ENCODE assay signal across 32 cellular contexts in genomic region chr2:6222296-6222695, GRCh38.
"Had no signal": no experiment of that assay in that cellular context is flagged by ENCODE, and none has a peak within 500 bp of the region (broad histone marks: within the 10 kb centered on the region; RNA-seq: fewer than 3 reads in every experiment).

No MANE protein-coding gene starts in this region.

- FAIRE-seq: astrocyte, bronchial epithelial cell had no signal

- H3K9me3 Mint-ChIP-seq: activated B cell treated with CpG ODN at 0.5 μM for 24 hours; activated CD8-positive, alpha-beta T cell treated with anti-CD3 and anti-CD28 coated beads for 36 hours had no signal

- H3K4me1 Mint-ChIP-seq: activated T-helper 17 cell treated with anti-CD3 and anti-CD28 coated beads, Interleukin-2, amount 50 U/mL, for 72 hours; central memory CD8-positive, alpha-beta T cell had no signal

- H3K27me3 ChIP-seq: brain microvascular endothelial cell, esophagus squamous epithelium had no signal

- H3K27ac ChIP-seq: brain microvascular endothelial cell, coronary artery, esophagus squamous epithelium, WERI-Rb-1 had no signal

- H3K4me3 ChIP-seq: coronary artery, esophagus squamous epithelium had no signal

- H3K27me3 Mint-ChIP-seq: activated B cell treated with CpG ODN at 0.5 μM for 24 hours; activated CD8-positive, alpha-beta T cell treated with anti-CD3 and anti-CD28 coated beads for 36 hours; activated T-helper 17 cell treated with anti-CD3 and anti-CD28 coated beads, Interleukin-2, amount 50 U/mL, for 72 hours; central memory CD8-positive, alpha-beta T cell; effector memory CD8-positive, alpha-beta T cell had no signal

- H3K36me3 Mint-ChIP-seq: activated naive CD8-positive, alpha-beta T cell had no signal

- DNase-seq: activated B cell treated with CpG ODN at 0.5 μM for 24 hours; activated CD4-positive, alpha-beta T cell treated with anti-CD3 and anti-CD28 coated beads for 48 hours; activated CD4-positive, alpha-beta T cell treated with anti-CD3 and anti-CD28 coated beads, Interleukin-2, amount 50 U/mL, for 1 hour; activated CD4-positive, alpha-beta T cell treated with anti-CD3 and anti-CD28 coated beads, Interleukin-2, amount 50 U/mL, for 48 hours; activated CD8-positive, alpha-beta memory T cell treated with anti-CD3 and anti-CD28 coated beads for 24 hours; activated CD8-positive, alpha-beta T cell treated with anti-CD3 and anti-CD28 coated beads for 36 hours; activated effector memory CD4-positive, alpha-beta T cell treated with Interleukin-2 at 50 U/mL for 16 hours; activated gamma-delta T cell treated with Interleukin-2 at 50 U/mL for 16 hours; activated naive CD4-positive, alpha-beta T cell treated with anti-CD3 and anti-CD28 coated beads, Interleukin-2, amount 50 U/mL, for 16 hours; activated naive CD4-positive, alpha-beta T cell treated with Interleukin-2 at 50 U/mL for 16 hours; activated T-cell treated with anti-CD3 and anti-CD28 coated beads, Interleukin-2, amount 50 U/mL, for 4 hours; amniotic stem cell; anterior cingulate cortex; brain microvascular endothelial cell; dermis blood vessel endothelial cell; effector CD4-positive, alpha-beta T cell; effector memory CD8-positive, alpha-beta T cell; erythroblast; esophagus squamous epithelium; foreskin melanocyte; head of caudate nucleus; hippocampal formation; T1000; WERI-Rb-1 had no signal

- H3K4me3 Mint-ChIP-seq: activated B cell treated with CpG ODN at 0.5 μM for 24 hours; activated CD8-positive, alpha-beta T cell treated with anti-CD3 and anti-CD28 coated beads for 36 hours; activated naive CD8-positive, alpha-beta T cell; activated T-cell treated with anti-CD3 and anti-CD28 coated beads, Interleukin-2, amount 50 U/mL, for 4 hours; activated T-helper 17 cell treated with anti-CD3 and anti-CD28 coated beads, Interleukin-2, amount 50 U/mL, for 72 hours; central memory CD8-positive, alpha-beta T cell; effector memory CD8-positive, alpha-beta T cell; T-helper 2 cell treated with Interferon-gamma antibody and Interleukin-4, amounts not matched to agents 5 μg/mL and 100 μg/mL, for 36 hours had no signal

- ATAC-seq: activated CD4-positive, CD25-positive, alpha-beta regulatory T cell treated with anti-CD3 and anti-CD28 coated beads, Interleukin-2, amount 50 U/mL, for 24 hours; activated CD8-positive, alpha-beta T cell treated with anti-CD3 and anti-CD28 coated beads for 36 hours; activated T-cell treated with anti-CD3 and anti-CD28 coated beads, Interleukin-2, amount 50 U/mL, for 4 hours; activated T-helper 17 cell treated with anti-CD3 and anti-CD28 coated beads, Interleukin-2, amount 50 U/mL, for 72 hours; effector memory CD8-positive, alpha-beta T cell had no signal

- H3K4me1 ChIP-seq: esophagus squamous epithelium had no signal

- H3K27ac Mint-ChIP-seq: activated B cell treated with CpG ODN at 0.5 μM for 24 hours; activated CD8-positive, alpha-beta T cell treated with anti-CD3 and anti-CD28 coated beads for 36 hours; activated naive CD8-positive, alpha-beta T cell; activated T-helper 17 cell treated with anti-CD3 and anti-CD28 coated beads, Interleukin-2, amount 50 U/mL, for 72 hours; effector memory CD8-positive, alpha-beta T cell; T-helper 2 cell treated with Interferon-gamma antibody and Interleukin-4, amounts not matched to agents 5 μg/mL and 100 μg/mL, for 36 hours had no signal

- H3K36me3 ChIP-seq: brain microvascular endothelial cell, esophagus squamous epithelium, WERI-Rb-1 had no signal
